In the genomic region with DNA sequence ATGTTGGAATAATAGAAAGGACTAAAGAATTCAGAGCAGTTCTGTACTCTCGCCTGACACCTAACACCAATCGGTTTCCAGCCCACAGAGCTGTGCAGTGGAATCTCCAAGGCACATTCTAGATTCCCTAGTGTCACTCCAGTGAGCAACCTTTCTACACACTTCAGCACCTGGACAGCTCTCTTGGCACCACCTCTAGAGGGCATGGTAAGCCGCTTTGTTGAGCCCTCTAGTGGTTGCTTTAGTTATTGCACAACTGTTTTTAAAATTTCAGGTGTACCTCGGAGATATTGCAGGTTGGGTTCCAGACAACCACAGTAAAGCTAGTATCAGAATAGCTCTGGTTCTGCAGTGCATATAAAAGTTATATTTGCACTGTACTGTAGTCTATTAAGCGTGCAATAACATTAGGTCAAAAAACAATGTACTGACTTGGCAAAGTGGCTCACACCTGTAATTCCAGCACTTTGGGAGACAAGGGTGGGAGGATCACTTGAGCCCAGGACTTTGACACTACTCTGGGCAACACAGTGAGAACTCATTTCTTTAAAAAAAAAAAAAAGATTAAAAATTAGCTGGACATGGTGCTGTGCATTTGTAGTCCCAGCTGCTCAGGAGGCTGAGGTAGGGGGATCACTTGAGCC, we compare ENCODE assay signal across 1 cellular context.
TF ChIP-seq lines count a peak whose summit lies in the region.

No MANE protein-coding gene starts in this region.

TF ChIP-seq in HepG2, 621 proteins besides CTCF, POLR2A, EP300 and RAD21 (continued from another document and continues in another):
- TF ChIP-seq, protein P1, sequence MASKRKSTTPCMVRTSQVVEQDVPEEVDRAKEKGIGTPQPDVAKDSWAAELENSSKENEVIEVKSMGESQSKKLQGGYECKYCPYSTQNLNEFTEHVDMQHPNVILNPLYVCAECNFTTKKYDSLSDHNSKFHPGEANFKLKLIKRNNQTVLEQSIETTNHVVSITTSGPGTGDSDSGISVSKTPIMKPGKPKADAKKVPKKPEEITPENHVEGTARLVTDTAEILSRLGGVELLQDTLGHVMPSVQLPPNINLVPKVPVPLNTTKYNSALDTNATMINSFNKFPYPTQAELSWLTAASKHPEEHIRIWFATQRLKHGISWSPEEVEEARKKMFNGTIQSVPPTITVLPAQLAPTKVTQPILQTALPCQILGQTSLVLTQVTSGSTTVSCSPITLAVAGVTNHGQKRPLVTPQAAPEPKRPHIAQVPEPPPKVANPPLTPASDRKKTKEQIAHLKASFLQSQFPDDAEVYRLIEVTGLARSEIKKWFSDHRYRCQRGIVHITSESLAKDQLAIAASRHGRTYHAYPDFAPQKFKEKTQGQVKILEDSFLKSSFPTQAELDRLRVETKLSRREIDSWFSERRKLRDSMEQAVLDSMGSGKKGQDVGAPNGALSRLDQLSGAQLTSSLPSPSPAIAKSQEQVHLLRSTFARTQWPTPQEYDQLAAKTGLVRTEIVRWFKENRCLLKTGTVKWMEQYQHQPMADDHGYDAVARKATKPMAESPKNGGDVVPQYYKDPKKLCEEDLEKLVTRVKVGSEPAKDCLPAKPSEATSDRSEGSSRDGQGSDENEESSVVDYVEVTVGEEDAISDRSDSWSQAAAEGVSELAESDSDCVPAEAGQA (IDR thresholded peaks at IDR 0.05; ENCODE audit: low read depth), result no peak
- TF ChIP-seq, protein P1 (CRISPR knock-in tag; IDR thresholded peaks at IDR 0.05; ENCODE audit: borderline replicate concordance), result no peak
- no peak for TF ChIP-seq RBFOX2 (IDR thresholded peaks at IDR 0.05; ENCODE audit: low read depth, low read length)
- TF ChIP-seq TCF7L2 (IDR thresholded peaks at IDR 0.05; ENCODE audit: low read depth, low read length), result no peak
- TF ChIP-seq, protein P2, sequence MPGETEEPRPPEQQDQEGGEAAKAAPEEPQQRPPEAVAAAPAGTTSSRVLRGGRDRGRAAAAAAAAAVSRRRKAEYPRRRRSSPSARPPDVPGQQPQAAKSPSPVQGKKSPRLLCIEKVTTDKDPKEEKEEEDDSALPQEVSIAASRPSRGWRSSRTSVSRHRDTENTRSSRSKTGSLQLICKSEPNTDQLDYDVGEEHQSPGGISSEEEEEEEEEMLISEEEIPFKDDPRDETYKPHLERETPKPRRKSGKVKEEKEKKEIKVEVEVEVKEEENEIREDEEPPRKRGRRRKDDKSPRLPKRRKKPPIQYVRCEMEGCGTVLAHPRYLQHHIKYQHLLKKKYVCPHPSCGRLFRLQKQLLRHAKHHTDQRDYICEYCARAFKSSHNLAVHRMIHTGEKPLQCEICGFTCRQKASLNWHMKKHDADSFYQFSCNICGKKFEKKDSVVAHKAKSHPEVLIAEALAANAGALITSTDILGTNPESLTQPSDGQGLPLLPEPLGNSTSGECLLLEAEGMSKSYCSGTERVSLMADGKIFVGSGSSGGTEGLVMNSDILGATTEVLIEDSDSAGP (CRISPR knock-in tag; IDR thresholded peaks at IDR 0.05; ENCODE audit: borderline replicate concordance), result no peak; the same call in 1 of the 2 replicates
- no peak; the same call in 1 of the 2 replicates for TF ChIP-seq GABPB1 (CRISPR knock-in tag; IDR thresholded peaks at IDR 0.05)
- peak; percentile 61; the same call in 1 of the 2 replicates for TF ChIP-seq HMG20A (CRISPR knock-in tag; IDR thresholded peaks at IDR 0.05; ENCODE audit: borderline replicate concordance)
- TF ChIP-seq, protein P3, sequence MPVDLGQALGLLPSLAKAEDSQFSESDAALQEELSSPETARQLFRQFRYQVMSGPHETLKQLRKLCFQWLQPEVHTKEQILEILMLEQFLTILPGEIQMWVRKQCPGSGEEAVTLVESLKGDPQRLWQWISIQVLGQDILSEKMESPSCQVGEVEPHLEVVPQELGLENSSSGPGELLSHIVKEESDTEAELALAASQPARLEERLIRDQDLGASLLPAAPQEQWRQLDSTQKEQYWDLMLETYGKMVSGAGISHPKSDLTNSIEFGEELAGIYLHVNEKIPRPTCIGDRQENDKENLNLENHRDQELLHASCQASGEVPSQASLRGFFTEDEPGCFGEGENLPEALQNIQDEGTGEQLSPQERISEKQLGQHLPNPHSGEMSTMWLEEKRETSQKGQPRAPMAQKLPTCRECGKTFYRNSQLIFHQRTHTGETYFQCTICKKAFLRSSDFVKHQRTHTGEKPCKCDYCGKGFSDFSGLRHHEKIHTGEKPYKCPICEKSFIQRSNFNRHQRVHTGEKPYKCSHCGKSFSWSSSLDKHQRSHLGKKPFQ (CRISPR knock-in tag; IDR thresholded peaks at IDR 0.05; ENCODE audit: insufficient replicate concordance), result no peak
- TF ChIP-seq GZF1 (CRISPR knock-in tag; IDR thresholded peaks at IDR 0.05), result peak; percentile 87; the same call in 1 of the 2 replicates
- TF ChIP-seq, protein P4, sequence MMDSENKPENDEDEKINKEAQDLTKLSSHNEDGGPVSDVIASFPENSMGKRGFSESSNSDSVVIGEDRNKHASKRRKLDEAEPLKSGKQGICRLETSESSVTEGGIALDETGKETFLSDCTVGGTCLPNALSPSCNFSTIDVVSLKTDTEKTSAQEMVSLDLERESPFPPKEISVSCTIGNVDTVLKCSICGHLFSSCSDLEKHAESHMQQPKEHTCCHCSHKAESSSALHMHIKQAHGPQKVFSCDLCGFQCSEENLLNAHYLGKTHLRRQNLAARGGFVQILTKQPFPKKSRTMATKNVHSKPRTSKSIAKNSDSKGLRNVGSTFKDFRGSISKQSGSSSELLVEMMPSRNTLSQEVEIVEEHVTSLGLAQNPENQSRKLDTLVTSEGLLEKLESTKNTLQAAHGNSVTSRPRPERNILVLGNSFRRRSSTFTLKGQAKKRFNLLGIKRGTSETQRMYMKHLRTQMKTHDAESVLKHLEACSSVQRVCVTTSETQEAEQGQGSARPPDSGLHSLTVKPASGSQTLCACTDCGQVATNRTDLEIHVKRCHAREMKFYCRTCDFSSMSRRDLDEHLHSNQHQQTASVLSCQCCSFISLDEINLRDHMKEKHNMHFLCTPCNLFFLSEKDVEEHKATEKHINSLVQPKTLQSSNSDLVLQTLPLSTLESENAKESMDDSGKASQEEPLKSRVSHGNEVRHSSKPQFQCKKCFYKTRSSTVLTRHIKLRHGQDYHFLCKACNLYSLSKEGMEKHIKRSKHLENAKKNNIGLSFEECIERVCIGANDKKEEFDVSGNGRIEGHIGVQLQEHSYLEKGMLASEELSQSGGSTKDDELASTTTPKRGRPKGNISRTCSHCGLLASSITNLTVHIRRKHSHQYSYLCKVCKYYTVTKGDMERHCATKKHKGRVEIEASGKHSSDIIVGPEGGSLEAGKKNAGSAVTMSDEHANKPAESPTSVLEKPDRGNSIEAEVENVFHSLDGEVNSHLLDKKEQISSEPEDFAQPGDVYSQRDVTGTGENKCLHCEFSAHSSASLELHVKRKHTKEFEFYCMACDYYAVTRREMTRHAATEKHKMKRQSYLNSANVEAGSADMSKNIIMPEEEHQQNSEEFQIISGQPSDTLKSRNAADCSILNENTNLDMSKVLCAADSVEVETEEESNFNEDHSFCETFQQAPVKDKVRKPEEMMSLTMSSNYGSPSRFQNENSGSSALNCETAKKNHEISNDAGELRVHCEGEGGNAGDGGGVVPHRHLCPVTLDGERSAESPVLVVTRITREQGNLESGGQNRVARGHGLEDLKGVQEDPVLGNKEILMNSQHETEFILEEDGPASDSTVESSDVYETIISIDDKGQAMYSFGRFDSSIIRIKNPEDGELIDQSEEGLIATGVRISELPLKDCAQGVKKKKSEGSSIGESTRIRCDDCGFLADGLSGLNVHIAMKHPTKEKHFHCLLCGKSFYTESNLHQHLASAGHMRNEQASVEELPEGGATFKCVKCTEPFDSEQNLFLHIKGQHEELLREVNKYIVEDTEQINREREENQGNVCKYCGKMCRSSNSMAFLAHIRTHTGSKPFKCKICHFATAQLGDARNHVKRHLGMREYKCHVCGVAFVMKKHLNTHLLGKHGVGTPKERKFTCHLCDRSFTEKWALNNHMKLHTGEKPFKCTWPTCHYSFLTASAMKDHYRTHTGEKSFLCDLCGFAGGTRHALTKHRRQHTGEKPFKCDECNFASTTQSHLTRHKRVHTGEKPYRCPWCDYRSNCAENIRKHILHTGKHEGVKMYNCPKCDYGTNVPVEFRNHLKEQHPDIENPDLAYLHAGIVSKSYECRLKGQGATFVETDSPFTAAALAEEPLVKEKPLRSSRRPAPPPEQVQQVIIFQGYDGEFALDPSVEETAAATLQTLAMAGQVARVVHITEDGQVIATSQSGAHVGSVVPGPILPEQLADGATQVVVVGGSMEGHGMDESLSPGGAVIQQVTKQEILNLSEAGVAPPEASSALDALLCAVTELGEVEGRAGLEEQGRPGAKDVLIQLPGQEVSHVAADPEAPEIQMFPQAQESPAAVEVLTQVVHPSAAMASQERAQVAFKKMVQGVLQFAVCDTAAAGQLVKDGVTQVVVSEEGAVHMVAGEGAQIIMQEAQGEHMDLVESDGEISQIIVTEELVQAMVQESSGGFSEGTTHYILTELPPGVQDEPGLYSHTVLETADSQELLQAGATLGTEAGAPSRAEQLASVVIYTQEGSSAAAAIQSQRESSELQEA (CRISPR knock-in tag; IDR thresholded peaks at IDR 0.05; ENCODE audit: not compliant biosample characterization), result no peak
- TF ChIP-seq, protein P5, sequence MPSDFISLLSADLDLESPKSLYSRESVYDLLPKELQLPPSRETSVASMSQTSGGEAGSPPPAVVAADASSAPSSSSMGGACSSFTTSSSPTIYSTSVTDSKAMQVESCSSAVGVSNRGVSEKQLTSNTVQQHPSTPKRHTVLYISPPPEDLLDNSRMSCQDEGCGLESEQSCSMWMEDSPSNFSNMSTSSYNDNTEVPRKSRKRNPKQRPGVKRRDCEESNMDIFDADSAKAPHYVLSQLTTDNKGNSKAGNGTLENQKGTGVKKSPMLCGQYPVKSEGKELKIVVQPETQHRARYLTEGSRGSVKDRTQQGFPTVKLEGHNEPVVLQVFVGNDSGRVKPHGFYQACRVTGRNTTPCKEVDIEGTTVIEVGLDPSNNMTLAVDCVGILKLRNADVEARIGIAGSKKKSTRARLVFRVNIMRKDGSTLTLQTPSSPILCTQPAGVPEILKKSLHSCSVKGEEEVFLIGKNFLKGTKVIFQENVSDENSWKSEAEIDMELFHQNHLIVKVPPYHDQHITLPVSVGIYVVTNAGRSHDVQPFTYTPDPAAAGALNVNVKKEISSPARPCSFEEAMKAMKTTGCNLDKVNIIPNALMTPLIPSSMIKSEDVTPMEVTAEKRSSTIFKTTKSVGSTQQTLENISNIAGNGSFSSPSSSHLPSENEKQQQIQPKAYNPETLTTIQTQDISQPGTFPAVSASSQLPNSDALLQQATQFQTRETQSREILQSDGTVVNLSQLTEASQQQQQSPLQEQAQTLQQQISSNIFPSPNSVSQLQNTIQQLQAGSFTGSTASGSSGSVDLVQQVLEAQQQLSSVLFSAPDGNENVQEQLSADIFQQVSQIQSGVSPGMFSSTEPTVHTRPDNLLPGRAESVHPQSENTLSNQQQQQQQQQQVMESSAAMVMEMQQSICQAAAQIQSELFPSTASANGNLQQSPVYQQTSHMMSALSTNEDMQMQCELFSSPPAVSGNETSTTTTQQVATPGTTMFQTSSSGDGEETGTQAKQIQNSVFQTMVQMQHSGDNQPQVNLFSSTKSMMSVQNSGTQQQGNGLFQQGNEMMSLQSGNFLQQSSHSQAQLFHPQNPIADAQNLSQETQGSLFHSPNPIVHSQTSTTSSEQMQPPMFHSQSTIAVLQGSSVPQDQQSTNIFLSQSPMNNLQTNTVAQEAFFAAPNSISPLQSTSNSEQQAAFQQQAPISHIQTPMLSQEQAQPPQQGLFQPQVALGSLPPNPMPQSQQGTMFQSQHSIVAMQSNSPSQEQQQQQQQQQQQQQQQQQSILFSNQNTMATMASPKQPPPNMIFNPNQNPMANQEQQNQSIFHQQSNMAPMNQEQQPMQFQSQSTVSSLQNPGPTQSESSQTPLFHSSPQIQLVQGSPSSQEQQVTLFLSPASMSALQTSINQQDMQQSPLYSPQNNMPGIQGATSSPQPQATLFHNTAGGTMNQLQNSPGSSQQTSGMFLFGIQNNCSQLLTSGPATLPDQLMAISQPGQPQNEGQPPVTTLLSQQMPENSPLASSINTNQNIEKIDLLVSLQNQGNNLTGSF (CRISPR knock-in tag; IDR thresholded peaks at IDR 0.05), result peak; percentile 69; the same call in 1 of the 2 replicates
- TF ChIP-seq, protein P6, sequence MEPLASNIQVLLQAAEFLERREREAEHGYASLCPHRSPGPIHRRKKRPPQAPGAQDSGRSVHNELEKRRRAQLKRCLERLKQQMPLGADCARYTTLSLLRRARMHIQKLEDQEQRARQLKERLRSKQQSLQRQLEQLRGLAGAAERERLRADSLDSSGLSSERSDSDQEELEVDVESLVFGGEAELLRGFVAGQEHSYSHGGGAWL (CRISPR knock-in tag; IDR thresholded peaks at IDR 0.05), result peak; percentile 68; the same call in 1 of the 2 replicates
- no peak; the same call in 1 of the 2 replicates for TF ChIP-seq ZNF274 (CRISPR knock-in tag; IDR thresholded peaks at IDR 0.05)
- TF ChIP-seq ZNF878 (CRISPR knock-in tag; IDR thresholded peaks at IDR 0.05), result no peak; the same call in 1 of the 2 replicates
- peak; percentile 63; the same call in 1 of the 2 replicates for TF ChIP-seq KDM3A (CRISPR knock-in tag; IDR thresholded peaks at IDR 0.05; ENCODE audit: low read depth)
- TF ChIP-seq ZKSCAN1 (IDR thresholded peaks at IDR 0.05; ENCODE audit: low read length), result no peak
- TF ChIP-seq, protein P7, sequence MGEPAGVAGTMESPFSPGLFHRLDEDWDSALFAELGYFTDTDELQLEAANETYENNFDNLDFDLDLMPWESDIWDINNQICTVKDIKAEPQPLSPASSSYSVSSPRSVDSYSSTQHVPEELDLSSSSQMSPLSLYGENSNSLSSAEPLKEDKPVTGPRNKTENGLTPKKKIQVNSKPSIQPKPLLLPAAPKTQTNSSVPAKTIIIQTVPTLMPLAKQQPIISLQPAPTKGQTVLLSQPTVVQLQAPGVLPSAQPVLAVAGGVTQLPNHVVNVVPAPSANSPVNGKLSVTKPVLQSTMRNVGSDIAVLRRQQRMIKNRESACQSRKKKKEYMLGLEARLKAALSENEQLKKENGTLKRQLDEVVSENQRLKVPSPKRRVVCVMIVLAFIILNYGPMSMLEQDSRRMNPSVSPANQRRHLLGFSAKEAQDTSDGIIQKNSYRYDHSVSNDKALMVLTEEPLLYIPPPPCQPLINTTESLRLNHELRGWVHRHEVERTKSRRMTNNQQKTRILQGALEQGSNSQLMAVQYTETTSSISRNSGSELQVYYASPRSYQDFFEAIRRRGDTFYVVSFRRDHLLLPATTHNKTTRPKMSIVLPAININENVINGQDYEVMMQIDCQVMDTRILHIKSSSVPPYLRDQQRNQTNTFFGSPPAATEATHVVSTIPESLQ (CRISPR knock-in tag; conservative IDR thresholded peaks at IDR 0.05), result peak; percentile 97; the same call in 1 of the 2 replicates
- TF ChIP-seq MED8 (CRISPR knock-in tag; IDR thresholded peaks at IDR 0.05; ENCODE audit: insufficient replicate concordance), result no peak
- 0 out of 2 replicates have a peak, but pooled peaks have one; percentile 38 for TF ChIP-seq SP5 (CRISPR knock-in tag; IDR thresholded peaks at IDR 0.05; ENCODE audit: borderline replicate concordance, low read depth)
- TF ChIP-seq ZNF430 (CRISPR knock-in tag; IDR thresholded peaks at IDR 0.05), result peak; percentile 93
